23 cellular contexts compared by ENCODE assay signal in the genomic region with DNA sequence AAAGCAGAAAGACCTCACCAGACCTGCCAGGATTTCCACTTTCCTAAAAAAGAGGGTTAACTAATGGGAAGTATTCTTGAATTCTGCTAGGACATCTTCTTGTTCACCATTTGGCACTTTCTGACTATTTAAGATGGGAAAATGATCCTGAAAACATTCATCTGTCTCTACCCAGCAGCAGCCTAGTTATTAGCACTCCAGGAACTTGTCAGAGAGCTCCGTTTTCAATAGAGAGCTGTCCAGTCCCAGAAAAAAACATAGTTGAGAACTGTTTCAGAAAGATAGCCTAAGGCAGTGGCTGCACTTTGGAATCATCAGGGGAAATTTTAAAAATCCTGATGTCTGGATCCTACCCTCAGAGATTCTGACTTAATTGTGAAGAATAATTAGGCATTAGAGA. TPM values are rescaled to one million over a fixed set of nuclear protein-coding genes. Genes with fewer than 3 reads are reported as not detected.
DNase-seq lines count a peak whose midpoint lies in the region; ATAC-seq and TF ChIP-seq lines count a peak whose summit lies in the region.
"Had no signal": no experiment of that assay in that cellular context is flagged by ENCODE, and none has a peak within 500 bp of the region (broad histone marks: within the 10 kb centered on the region; RNA-seq: fewer than 3 reads in every experiment).

No MANE protein-coding gene starts in this region.

- WGBS in stomach, 5 donors, result 18 to 40% (median 30%) methylated on average over 1 of the region's 1 CpG

- no peak overlapping the region for H3K4me3 ChIP-seq in stomach
- H3K4me3 ChIP-seq: A549; BLaER1 treated with 17β-estradiol and CSF1 and Interleukin-3, amounts not matched to agents 10 nM and 100 nM; HAP-1 had no signal

- no peaks in the 10 kb centered on the region for H3K4me1 ChIP-seq in stomach
- H3K4me1 ChIP-seq: A549; BE2C; BLaER1 treated with 17β-estradiol and CSF1 and Interleukin-3, amounts not matched to agents 10 nM and 100 nM; HAP-1 had no signal

- DNase-seq in COLO829 (ENCODE audit: low spot score) (peak; percentile 29), NCI-H2227 (lab: John Stamatoyannopoulos, UW; ENCODE audit: unreplicated experiment) (peak; percentile 13), SK-MEL-5 (ENCODE audit: low read depth, low spot score) (peak; percentile 58), epidermal melanocyte (ENCODE audit: insufficient read length, low spot score) (peak; percentile 40), stomach (no peak), SHP77 (lab: John Stamatoyannopoulos, UW) (no peak), GM10248 (ENCODE audit: extremely low spot score) (no peak)
- no peak for DNase-seq in stimulated activated naive CD8-positive, alpha-beta T cell treated with anti-CD3 and anti-CD28 coated beads, Interleukin-15, Interleukin-2, amounts not matched to agents 100 U/mL and 50 U/mL, for 24 hours
- DNase-seq: 8988T; ACHN; AML-193; BE2C; Calu3; CD4-positive, alpha-beta T cell; CD8-positive, alpha-beta memory T cell; COR-L47; DMS53; DMS79 treated with DMSO at 0.1 percent for 48 hours; GF-D8; HFFc6 had no signal

- TF ChIP-seq EP300 in stomach (IDR thresholded peaks at IDR 0.05), result no peak

- POLR2A ChIA-PET in GM10248 (lab: Yijun Ruan, JAX), result no interaction called here

- H3K9me3 ChIP-seq in stomach, result no peaks in the 10 kb centered on the region
- H3K9me3 ChIP-seq: A549; BE2C; BLaER1 treated with 17β-estradiol and CSF1 and Interleukin-3, amounts not matched to agents 10 nM and 100 nM; HAP-1 had no signal

- H3K27me3 ChIP-seq in stomach, result no peaks in the 10 kb centered on the region
- H3K27me3 ChIP-seq: BE2C; BLaER1 treated with 17β-estradiol and CSF1 and Interleukin-3, amounts not matched to agents 10 nM and 100 nM had no signal

- H3K27ac ChIP-seq in stomach, result no peak overlapping the region
- H3K27ac ChIP-seq: A549; BLaER1 treated with 17β-estradiol and CSF1 and Interleukin-3, amounts not matched to agents 10 nM and 100 nM had no signal

- H3K36me3 ChIP-seq in stomach, result no peaks in the 10 kb centered on the region
- H3K36me3 ChIP-seq: BE2C; BLaER1 treated with 17β-estradiol and CSF1 and Interleukin-3, amounts not matched to agents 10 nM and 100 nM; HAP-1 had no signal

- intact Hi-C loops in stomach (cut with DNase I; ENCODE audit: low total_unique reads), result no loop called here

- CTCF ChIA-PET in GM10248 (lab: Yijun Ruan, JAX), result interaction anchor here (1.0 to 1.7 kb wide), 5 partner anchors 8 to 336 kb away, joined by 3 to 4 read pairs (median 3); no protein-coding TSS in a partner anchor

- ATAC-seq in stimulated activated naive CD8-positive, alpha-beta T cell treated with anti-CD3 and anti-CD28 coated beads, Interleukin-15, Interleukin-2, amounts not matched to agents 100 U/mL and 50 U/mL, for 24 hours, result no peak
- ATAC-seq: A549 had no signal

- in situ Hi-C loops in SK-MEL-5 (cut with HindIII; ENCODE audit: low pct_unique_long_range_greater_than_20kb, low sequenced_read_pairs), result no loop called here

- no peak for TF ChIP-seq POLR2A in stomach (IDR thresholded peaks at IDR 0.05)

- TF ChIP-seq CTCF in stomach (IDR thresholded peaks at IDR 0.05) (no peak), GM10248 (IDR thresholded peaks at IDR 0.05; ENCODE audit: control extremely low read depth, extremely low read depth, low read depth, missing control alignments) (no peak)

RNA-seq across cellular contexts. Expression of gene CEP83, which starts 22.1 kb away (rescaled TPM):
- 12.0 and 20.5 TPM in 2 replicates for total RNA-seq in SK-MEL-5 (2014; rRNA removed; shearing (Covaris generic))
- 7.0 and 11.8 TPM in 2 replicates for polyA plus RNA-seq in SK-MEL-5 (2015; cell fraction: cytosol; rRNA removed)
- 163 and 208 TPM in 2 replicates for polyA plus RNA-seq in SK-MEL-5 (2015; cell fraction: nucleus; rRNA removed)
- total RNA-seq in stomach, result 10 to 100 TPM; 14.8 to 44.4 (median 24.6) TPM
- polyA plus RNA-seq in stomach, result 1 to 10 TPM; 2.6 to 8.2 (median 4.9) TPM

Comparison
In these comparisons a context has a peak if more than half of its experiments do, and no peak if none do; other contexts are left out.
1. DNase-seq: peak in COLO829 (single experiment), NCI-H2227 (single experiment), SK-MEL-5 (single experiment) and epidermal melanocyte (single experiment); none in stomach (single experiment), SHP77 (0 of 2), GM10248 (single experiment) and stimulated activated naive CD8-positive, alpha-beta T cell treated with anti-CD3 and anti-CD28 coated beads, Interleukin-15, Interleukin-2, amounts not matched to agents 100 U/mL and 50 U/mL, for 24 hours (single experiment).